Comparison of ENCODE assay signal across 8 cellular contexts in genomic region chr6:2940010-2940850, GRCh38. TPM values are rescaled to one million over a fixed set of nuclear protein-coding genes. Genes with fewer than 3 reads are reported as not detected.
A peak's percentile ranks its signal among the peaks of the same experiment; 100 is the strongest.
DNase-seq lines count a peak whose midpoint lies in the region; ATAC-seq, FAIRE-seq and TF ChIP-seq lines count a peak whose summit lies in the region.

No MANE protein-coding gene starts in this region.

- no peak for TF ChIP-seq CTCF in OCI-LY3 (IDR thresholded peaks at IDR 0.05; ENCODE audit: low read depth, low read length)
- no peak for TF ChIP-seq CTCF in nephron progenitor cell (IDR thresholded peaks at IDR 0.05)
- no peak for TF ChIP-seq CTCF in Calu3 (IDR thresholded peaks at IDR 0.05; ENCODE audit: unreplicated experiment)

- peak overlapping the region; percentile 100 for H3K27ac ChIP-seq in OCI-LY3 (ENCODE audit: low read length)

- no TSS peak for BruUV-seq in Calu3 (replicated peaks; lab: Mats Ljungman, UMichigan)

- H3K27ac Mint-ChIP-seq in nephron progenitor cell (no peak overlapping the region), Calu3 (ENCODE audit: unreplicated experiment) (no peak overlapping the region)

- H3K4me2 ChIP-seq in OCI-LY3 (ENCODE audit: low read length), result peak overlapping the region; percentile 59

- H3K9me3 Mint-ChIP-seq in nephron progenitor cell, result peaks cover 6% of the 10 kb centered on the region
- H3K9me3 Mint-ChIP-seq in Calu3 (ENCODE audit: low read depth, unreplicated experiment), result no peaks in the 10 kb centered on the region

- H3K4me1 ChIP-seq in OCI-LY3 (ENCODE audit: low read length), result peaks cover 43% of the 10 kb centered on the region

- H3K4me3 Mint-ChIP-seq in nephron progenitor cell (no peak overlapping the region), Calu3 (ENCODE audit: low read depth, unreplicated experiment) (no peak overlapping the region)

- H4K20me1 ChIP-seq in OCI-LY3 (ENCODE audit: insufficient read depth, low read length), result no peaks in the 10 kb centered on the region

- CTCF ChIA-PET in Calu3 (lab: Charles Lee), result interaction anchor here (0.6 kb wide), 1 partner anchor 26 kb away, joined by 3 read pairs; no protein-coding TSS in a partner anchor

- H3K27me3 Mint-ChIP-seq in nephron progenitor cell (ENCODE audit: low read depth, poor library complexity) (peaks cover 8% of the 10 kb centered on the region), Calu3 (ENCODE audit: unreplicated experiment) (no peaks in the 10 kb centered on the region)

- peaks cover 13% of the 10 kb centered on the region for H3K36me3 ChIP-seq in OCI-LY3 (replicated peaks; ENCODE audit: low read depth, low read length)

- DNase-seq in GM18507 (ENCODE audit: extremely low spot score, insufficient read length, low read depth) (peak; percentile 46), nephron progenitor cell (no peak), GOT3 (lab: John Stamatoyannopoulos, UW) (no peak), Calu3 (no peak)
- DNase-seq in activated naive CD4-positive, alpha-beta T cell (lab: John Stamatoyannopoulos, UW), result peak; percentile 22 to 61 (median 48)
- DNase-seq in stimulated activated CD4-positive, alpha-beta T cell treated with anti-CD3 and anti-CD28 coated beads, Interleukin-1b, Interleukin-23, amount 100 ng/mL, for 48 hours, result peak; percentile 91

- peak; percentile 95 for FAIRE-seq in GM18507 (lab: Jason Lieb, UNC)

- peak overlapping the region; percentile 69; the same call in 1 of the 2 replicates for H3K9ac ChIP-seq in OCI-LY3 (ENCODE audit: low read length)

- H3K36me3 Mint-ChIP-seq in nephron progenitor cell (ENCODE audit: low read depth) (no peaks in the 10 kb centered on the region), Calu3 (ENCODE audit: insufficient read depth, unreplicated experiment) (no peaks in the 10 kb centered on the region)

- intact Hi-C loops in Calu3 (cut with micrococcal nuclease; ENCODE audit: unreplicated experiment), result no loop called here

- peak; percentile 92 for ATAC-seq in HG02610 (IDR thresholded peaks at IDR 0.05; ENCODE audit: unreplicated experiment)

- H3K9me3 ChIP-seq in OCI-LY3 (ENCODE audit: insufficient read depth, low read length), result peaks cover 18% of the 10 kb centered on the region; the same call in 1 of the 2 replicates

- H2AFZ ChIP-seq in OCI-LY3 (ENCODE audit: low read depth, low read length), result no peak overlapping the region

- peaks cover 15% of the 10 kb centered on the region for H3K4me1 Mint-ChIP-seq in nephron progenitor cell
- no peaks in the 10 kb centered on the region for H3K4me1 Mint-ChIP-seq in Calu3 (ENCODE audit: low read depth, unreplicated experiment)

- H3K4me3 ChIP-seq in OCI-LY3 (ENCODE audit: low read length), result peak overlapping the region; percentile 48; the same call in 1 of the 2 replicates

- H3K79me2 ChIP-seq in OCI-LY3 (ENCODE audit: low read length), result no peaks in the 10 kb centered on the region

- no peaks in the 10 kb centered on the region for H3K27me3 ChIP-seq in OCI-LY3 (ENCODE audit: low read depth, low read length)

RNA-seq across cellular contexts. Expression of gene SERPINB6, which starts 31.1 kb away (rescaled TPM):
- total RNA-seq in Calu3 (2022), result 53.1 and 60.9 TPM in 2 replicates

RNA-seq across cellular contexts. Expression of gene SERPINB9, which starts 37.1 kb away (rescaled TPM):
- total RNA-seq in Calu3 (2022), result 17.2 and 22.9 TPM in 2 replicates

RNA-seq across cellular contexts. Expression of gene NQO2, which starts 59.5 kb away (rescaled TPM):
- 11.5 and 12.0 TPM in 2 replicates for total RNA-seq in Calu3 (2022)

Comparison
In these comparisons a context has a peak if more than half of its experiments do, and no peak if none do; other contexts are left out.
1. DNase-seq: peak in GM18507 (single experiment), activated naive CD4-positive, alpha-beta T cell (4 of 4) and stimulated activated CD4-positive, alpha-beta T cell treated with anti-CD3 and anti-CD28 coated beads, Interleukin-1b, Interleukin-23, amount 100 ng/mL, for 48 hours (single experiment); none in nephron progenitor cell (single experiment), GOT3 (single experiment) and Calu3 (single experiment).